ENCODE assay signal across 18 cellular contexts in genomic region chr12:48553666-48554343, GRCh38. TPM values are rescaled to one million over a fixed set of nuclear protein-coding genes. Genes with fewer than 3 reads are reported as not detected.
DNase-seq lines count a peak whose midpoint lies in the region; ATAC-seq and TF ChIP-seq lines count a peak whose summit lies in the region.
"Not testable (repeated sequence)": the region's sequence is repeated elsewhere in the genome, so short reads cannot be mapped to it uniquely, and the experiment has no call there.
"Had no signal": no experiment of that assay in that cellular context is flagged by ENCODE, and none has a peak within 500 bp of the region (broad histone marks: within the 10 kb centered on the region; RNA-seq: fewer than 3 reads in every experiment).

No MANE protein-coding gene starts in this region.

- TF ChIP-seq POLR2A in spleen (IDR thresholded peaks at IDR 0.05): not testable (repeated sequence)

- H3K18ac ChIP-seq in H9 (ENCODE audit: insufficient read length, low read depth, low read length): not testable (repeated sequence)

- H3K4me1 ChIP-seq in H9 (ENCODE audit: insufficient read depth, low read length); spleen: not testable (repeated sequence)

- H2BK20ac ChIP-seq in H9 (ENCODE audit: low read depth, low read length, poor library complexity, severe bottlenecking): not testable (repeated sequence)

- peak in 7 of 10 experiments; percentile 1 to 50 (median 10) for DNase-seq in CD4-positive, alpha-beta T cell
- DNase-seq in H9 (peak; percentile 77), LoVo (ENCODE audit: low spot score) (peak; percentile 50), NCI-H748 (lab: John Stamatoyannopoulos, UW; ENCODE audit: unreplicated experiment) (peak; percentile 60), WERI-Rb-1 (peak; percentile 8), islet precursor cell (peak; percentile 48), spleen (peak; percentile 75)
- DNase-seq in activated naive CD4-positive, alpha-beta T cell treated with anti-CD3 and anti-CD28 coated beads, Interleukin-2, amount 10 ng/mL, durations not matched to agents 7 days and 5 days: peak; percentile 54

- not testable (repeated sequence) for H3K27ac ChIP-seq in CD4-positive, alpha-beta T cell (ENCODE audit: low read depth, low read length); H9 (ENCODE audit: insufficient read length, low read depth, low read length); WERI-Rb-1; spleen

- not testable (repeated sequence) for H3K4me3 ChIP-seq in WERI-Rb-1 (ENCODE audit: low read depth, low read length)
- peak overlapping the region in 1 of 8 donors; percentile 11 for H3K4me3 ChIP-seq in spleen

- not testable (repeated sequence) for H3K4me3 Mint-ChIP-seq in CD4-positive, alpha-beta T cell; activated naive CD4-positive, alpha-beta T cell treated with anti-CD3 and anti-CD28 coated beads, Interleukin-2, amount 10 ng/mL, durations not matched to agents 7 days and 5 days
- peak overlapping the region in 1 of 2 experiments; percentile 46; a peak in 2 of 5 replicates for H3K4me3 Mint-ChIP-seq in H9

- H3K56ac ChIP-seq in H9 (ENCODE audit: insufficient read length, low read depth, low read length): not testable (repeated sequence)

- POLR2A ChIA-PET in CD4-positive, alpha-beta T cell (lab: Charles Lee): interaction anchor here (0.8 kb wide), 1 partner anchor 12 kb away, joined by 3 read pairs; no protein-coding TSS in a partner anchor

- not testable (repeated sequence) for H3T11ph ChIP-seq in H9 (ENCODE audit: low read length)

- H3K79me1 ChIP-seq in H9 (ENCODE audit: insufficient read depth, low read depth, low read length, poor library complexity, severe bottlenecking): not testable (repeated sequence)

- H3K4me1 Mint-ChIP-seq in CD4-positive, alpha-beta T cell (ENCODE audit: low read depth); activated naive CD4-positive, alpha-beta T cell treated with anti-CD3 and anti-CD28 coated beads, Interleukin-2, amount 10 ng/mL, durations not matched to agents 7 days and 5 days: not testable (repeated sequence)
- H3K4me1 Mint-ChIP-seq in H9: peaks cover 10 to 16% of the 10 kb centered on the region in 2 experiments

- intact Hi-C loops in CD4-positive, alpha-beta T cell (cut with DNase I, micrococcal nuclease); spleen (cut with DNase I; ENCODE audit: low total_unique reads): not testable (repeated sequence)

- ATAC-seq in CD4-positive, alpha-beta T cell (ENCODE audit: poor library complexity): not testable (repeated sequence)

- no CpG with 5 or more reads among the region's 11 CpGs for WGBS in H9 (ENCODE audit: extremely low coverage, insufficient read length, low lambda C conversion rate)
- 74 to 85% (median 80%) methylated on average over 8 to 11 of the region's 11 CpGs for WGBS in spleen, 5 donors

- H2BK5ac ChIP-seq in H9 (ENCODE audit: insufficient read length, low read length): not testable (repeated sequence)

- not testable (repeated sequence) for H2BK15ac ChIP-seq in H9 (ENCODE audit: low read depth, low read length)

- CTCF ChIA-PET in CD4-positive, alpha-beta T cell (lab: Charles Lee): not testable (repeated sequence)
- CTCF ChIA-PET in activated naive CD4-positive, alpha-beta T cell treated with anti-CD3 and anti-CD28 coated beads, Interleukin-2, amount 10 ng/mL, durations not matched to agents 7 days and 5 days (lab: Charles Lee): interaction anchor here (0.5 to 0.8 kb wide), 2 partner anchors 64 to 820 kb away, joined by 3 read pairs; no protein-coding TSS in a partner anchor

- H3K27me3 Mint-ChIP-seq in CD4-positive, alpha-beta T cell: peaks cover 32% of the 10 kb centered on the region
- peaks cover 16% of the 10 kb centered on the region for H3K27me3 Mint-ChIP-seq in H9 (ENCODE audit: low read depth)
- H3K27me3 Mint-ChIP-seq in activated naive CD4-positive, alpha-beta T cell treated with anti-CD3 and anti-CD28 coated beads, Interleukin-2, amount 10 ng/mL, durations not matched to agents 7 days and 5 days: peaks cover 12% of the 10 kb centered on the region

- H3K4ac ChIP-seq in H9 (ENCODE audit: low read depth, low read length): not testable (repeated sequence)

- H3K4me2 ChIP-seq in H9 (ENCODE audit: insufficient read depth, insufficient read length, low read length): not testable (repeated sequence)

- not testable (repeated sequence) for H3K9me3 Mint-ChIP-seq in CD4-positive, alpha-beta T cell; activated naive CD4-positive, alpha-beta T cell treated with anti-CD3 and anti-CD28 coated beads, Interleukin-2, amount 10 ng/mL, durations not matched to agents 7 days and 5 days
- peaks cover 30 to 57% of the 10 kb centered on the region in 2 experiments for H3K9me3 Mint-ChIP-seq in H9

- H3K23me2 ChIP-seq in H9 (ENCODE audit: insufficient read length, low read depth, low read length, poor library complexity, severe bottlenecking): not testable (repeated sequence)

- not testable (repeated sequence) for H3K27ac Mint-ChIP-seq in CD4-positive, alpha-beta T cell; H9; activated naive CD4-positive, alpha-beta T cell treated with anti-CD3 and anti-CD28 coated beads, Interleukin-2, amount 10 ng/mL, durations not matched to agents 7 days and 5 days

- H3K23ac ChIP-seq in H9 (ENCODE audit: insufficient read length, low read depth, low read length): not testable (repeated sequence)

- H2BK120ac ChIP-seq in H9 (ENCODE audit: low read depth, low read length, poor library complexity, severe bottlenecking): not testable (repeated sequence)

- not testable (repeated sequence) for H3K9ac ChIP-seq in H9 (ENCODE audit: extremely low read depth, insufficient read length, low read length)

- not testable (repeated sequence) for H4K20me1 ChIP-seq in H9 (ENCODE audit: control insufficient read depth, insufficient read depth, insufficient read length)

- H2AFZ ChIP-seq in H9 (ENCODE audit: low read length): not testable (repeated sequence)

- not testable (repeated sequence) for H3K36me3 ChIP-seq in WERI-Rb-1, spleen

- not testable (repeated sequence) for H2BK12ac ChIP-seq in H9 (ENCODE audit: insufficient read length, low read depth, low read length)

- not testable (repeated sequence) for H4K5ac ChIP-seq in H9 (ENCODE audit: insufficient read length, low read depth, low read length)

- not testable (repeated sequence) for H4K91ac ChIP-seq in H9 (ENCODE audit: insufficient read length, low read depth, low read length)

- not testable (repeated sequence) for H4K8ac ChIP-seq in H9 (replicated peaks; ENCODE audit: insufficient read length, low read depth, low read length)

- not testable (repeated sequence) for H3K36me3 Mint-ChIP-seq in CD4-positive, alpha-beta T cell (ENCODE audit: low read depth); H9 (ENCODE audit: insufficient read depth in 1 of 3, low read depth in 3 of 3); activated naive CD4-positive, alpha-beta T cell treated with anti-CD3 and anti-CD28 coated beads, Interleukin-2, amount 10 ng/mL, durations not matched to agents 7 days and 5 days

- H2AK5ac ChIP-seq in H9 (ENCODE audit: insufficient read length, low read length): not testable (repeated sequence)

- TF ChIP-seq CTCF in CD4-positive, alpha-beta T cell (IDR thresholded peaks at IDR 0.05); H9 (conservative IDR thresholded peaks at IDR 0.05); WERI-Rb-1 (IDR thresholded peaks at IDR 0.05; ENCODE audit: low read depth, low read length); spleen (IDR thresholded peaks at IDR 0.05 in 8 of 11, conservative IDR thresholded peaks at IDR 0.05 in 3 of 11): not testable (repeated sequence)

- not testable (repeated sequence) for H3K14ac ChIP-seq in H9 (ENCODE audit: insufficient read depth, low read length)

- not testable (repeated sequence) for H3K9me3 ChIP-seq in CD4-positive, alpha-beta T cell (ENCODE audit: control insufficient read depth, low read length); H9 (ENCODE audit: control insufficient read depth, low read depth, low read length); WERI-Rb-1 (ENCODE audit: severe bottlenecking); spleen

- H3K79me2 ChIP-seq in H9 (ENCODE audit: insufficient read depth, low read length): not testable (repeated sequence)

- H3K27me3 ChIP-seq in CD4-positive, alpha-beta T cell (ENCODE audit: control insufficient read depth, insufficient read depth, low read length); H9 (ENCODE audit: insufficient read depth, low read length); WERI-Rb-1 (ENCODE audit: insufficient read depth, low read depth, severe bottlenecking): not testable (repeated sequence)
- H3K27me3 ChIP-seq in spleen (replicated peaks in 1 of 7): peaks cover 0 to 10% (median 0%) of the 10 kb centered on the region in 7 donors

RNA-seq across cellular contexts. Expression of gene LALBA, which starts 16.0 kb away (rescaled TPM):
- not detected for total RNA-seq in CD4-positive, alpha-beta T cell
- total RNA-seq in H9 (2021): not detected in 2 replicates
- not detected for total RNA-seq in spleen
- not detected for polyA plus RNA-seq in spleen
- total RNA-seq: activated CD8-positive, alpha-beta memory T cell treated with anti-CD3 and anti-CD28 coated beads for 36 hours; ascending aorta; cardiac muscle cell; CD4-positive, alpha-beta memory T cell; G401; left ventricle myocardium inferior; right cardiac atrium; Right ventricle myocardium inferior; smooth muscle cell; thoracic aorta had no signal
- polyA plus RNA-seq: cardiac muscle cell; CD4-positive, alpha-beta memory T cell; right cardiac atrium; smooth muscle cell had no signal

RNA-seq across cellular contexts. Expression of gene OR8S1, which starts 28.4 kb away (rescaled TPM):
- total RNA-seq in CD4-positive, alpha-beta T cell: not detected
- total RNA-seq in H9 (2021) (not detected in 2 replicates), spleen (not detected)
- not detected for polyA plus RNA-seq in spleen
- total RNA-seq: activated CD8-positive, alpha-beta memory T cell treated with anti-CD3 and anti-CD28 coated beads for 36 hours; ascending aorta; cardiac muscle cell; CD4-positive, alpha-beta memory T cell; G401; left ventricle myocardium inferior; right cardiac atrium; Right ventricle myocardium inferior; smooth muscle cell; thoracic aorta had no signal
- polyA plus RNA-seq: cardiac muscle cell; CD4-positive, alpha-beta memory T cell; right cardiac atrium; smooth muscle cell had no signal

Comparison
In these comparisons a context has a peak if more than half of its experiments do, and no peak if none do; other contexts are left out.
1. DNase-seq: peak in every context shown above with its lines; median percentile 77 in H9; 75 in spleen; 60 in NCI-H748; 54 in activated naive CD4-positive, alpha-beta T cell treated with anti-CD3 and anti-CD28 coated beads, Interleukin-2, amount 10 ng/mL, durations not matched to agents 7 days and 5 days; 50 in LoVo; 48 in islet precursor cell; 10 in CD4-positive, alpha-beta T cell; 8 in WERI-Rb-1.